In the genomic region with DNA sequence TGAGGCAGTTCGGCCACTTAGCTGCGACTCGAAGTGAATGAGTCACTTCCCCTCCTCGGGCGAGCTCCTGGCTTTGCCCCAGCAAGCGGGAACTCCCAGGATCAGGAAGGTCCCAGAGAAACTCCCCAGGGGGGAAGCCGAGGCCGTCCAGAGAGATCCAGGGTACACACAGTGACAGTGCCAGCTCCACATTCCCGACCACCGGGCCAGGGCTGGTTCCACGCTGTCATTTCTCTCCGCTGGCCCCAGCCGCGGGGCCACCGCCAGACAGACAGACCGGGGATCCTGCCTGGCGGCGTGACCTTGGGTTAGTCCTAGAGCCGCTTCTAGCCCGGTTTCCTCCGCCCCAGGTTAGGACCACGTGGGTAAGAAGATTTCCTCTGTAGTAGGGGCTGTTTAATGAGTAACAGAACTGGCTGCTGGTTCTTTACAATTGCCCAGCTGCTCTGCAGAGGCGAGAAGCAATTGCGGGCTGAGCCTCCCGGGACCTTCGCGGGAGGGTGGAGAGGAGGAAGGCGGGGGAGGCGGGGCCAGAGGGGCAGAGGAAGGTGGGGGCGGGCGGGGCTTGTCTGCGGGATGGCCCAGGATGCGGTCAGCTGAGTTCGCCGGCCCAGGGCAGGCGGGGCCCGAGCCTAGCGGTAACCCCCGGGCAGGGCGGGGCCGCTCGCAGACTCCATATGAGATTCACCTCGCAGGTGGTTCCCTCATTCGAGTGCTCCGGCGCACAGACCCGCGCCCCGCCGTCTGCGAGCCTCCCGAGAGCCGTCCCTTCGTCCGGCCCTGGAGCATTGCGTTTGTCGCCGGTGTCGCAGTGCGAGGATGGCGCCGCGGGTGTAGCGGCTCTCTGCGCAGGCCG, we compare ENCODE assay signal across 8 cellular contexts. TPM values are rescaled to one million over a fixed set of nuclear protein-coding genes. Genes with fewer than 3 reads are reported as not detected.
DNase-seq lines count a peak whose midpoint lies in the region; ATAC-seq and FAIRE-seq lines count a peak whose summit lies in the region.

A gene (plus strand): TSS at position 707 of the 856 bp plus-strand sequence. CDS start 5,519 bp downstream, outside the sequence.

- peak within 1 kb of the TSS; percentile 87 for H3K4me3 Mint-ChIP-seq in activated T-helper 1 cell treated with anti-CD3 and anti-CD28 coated beads, Interleukin-12 subunit alpha, Interleukin-12 subunit beta, Interleukin-2, Interleukin-4 antibody, amounts not matched to agents 30 ng/mL and 10 ng/mL and 1 ng/mL, durations not matched to agents 14 hours and 24 hours and 36 hours
- H3K4me3 Mint-ChIP-seq in naive thymus-derived CD8-positive, alpha-beta T cell, result peak within 1 kb of the TSS; percentile 82 to 98 (median 90)

- H3K36me3 Mint-ChIP-seq in activated T-helper 1 cell treated with anti-CD3 and anti-CD28 coated beads, Interleukin-12 subunit alpha, Interleukin-12 subunit beta, Interleukin-2, Interleukin-4 antibody, amounts not matched to agents 30 ng/mL and 10 ng/mL and 1 ng/mL, durations not matched to agents 14 hours and 24 hours and 36 hours (ENCODE audit: low read depth), result peaks cover 28% of the 10 kb centered on the region
- peaks cover 0 to 35% (median 13%) of the 10 kb centered on the region in 3 donors for H3K36me3 Mint-ChIP-seq in naive thymus-derived CD8-positive, alpha-beta T cell

- FAIRE-seq in HTR-8/SVneo (lab: Jason Lieb, UNC), result peak; percentile 80

- DNase-seq in D341Med (ENCODE audit: low spot score) (peak; percentile 86), HTR-8/SVneo (ENCODE audit: insufficient read length, low spot score) (peak; percentile 75), RPMI7951 (ENCODE audit: low read depth) (peak; percentile 97), fibroblast of gingiva (ENCODE audit: low read depth) (peak; percentile 97)
- DNase-seq in activated T-helper 1 cell treated with anti-CD3 and anti-CD28 coated beads, Interleukin-12 subunit alpha, Interleukin-12 subunit beta, Interleukin-2, Interleukin-4 antibody, amounts not matched to agents 30 ng/mL and 10 ng/mL and 1 ng/mL, durations not matched to agents 14 hours and 24 hours and 36 hours (ENCODE audit: low spot score), result peak; percentile 87
- peak; percentile 76 to 94 (median 86) for DNase-seq in naive thymus-derived CD8-positive, alpha-beta T cell
- DNase-seq in stimulated activated naive CD4-positive, alpha-beta T cell (lab: John Stamatoyannopoulos, UW), result peak; percentile 82 to 90 (median 86)

- H3K4me1 Mint-ChIP-seq in activated T-helper 1 cell treated with anti-CD3 and anti-CD28 coated beads, Interleukin-12 subunit alpha, Interleukin-12 subunit beta, Interleukin-2, Interleukin-4 antibody, amounts not matched to agents 30 ng/mL and 10 ng/mL and 1 ng/mL, durations not matched to agents 14 hours and 24 hours and 36 hours (ENCODE audit: low read depth), result peaks cover 82% of the 10 kb centered on the region
- H3K4me1 Mint-ChIP-seq in naive thymus-derived CD8-positive, alpha-beta T cell, result peaks cover 40 to 90% (median 79%) of the 10 kb centered on the region in 4 donors

- H3K9me3 Mint-ChIP-seq in activated T-helper 1 cell treated with anti-CD3 and anti-CD28 coated beads, Interleukin-12 subunit alpha, Interleukin-12 subunit beta, Interleukin-2, Interleukin-4 antibody, amounts not matched to agents 30 ng/mL and 10 ng/mL and 1 ng/mL, durations not matched to agents 14 hours and 24 hours and 36 hours, result no peaks in the 10 kb centered on the region
- no peaks in the 10 kb centered on the region for H3K9me3 Mint-ChIP-seq in naive thymus-derived CD8-positive, alpha-beta T cell

- peak; percentile 54 for ATAC-seq in GM21381 (IDR thresholded peaks at IDR 0.05; ENCODE audit: unreplicated experiment)
- ATAC-seq in naive thymus-derived CD8-positive, alpha-beta T cell, result peak; percentile 80 to 82

- H3K27ac Mint-ChIP-seq in activated T-helper 1 cell treated with anti-CD3 and anti-CD28 coated beads, Interleukin-12 subunit alpha, Interleukin-12 subunit beta, Interleukin-2, Interleukin-4 antibody, amounts not matched to agents 30 ng/mL and 10 ng/mL and 1 ng/mL, durations not matched to agents 14 hours and 24 hours and 36 hours, result peak within 1 kb of the TSS; percentile 96
- H3K27ac Mint-ChIP-seq in naive thymus-derived CD8-positive, alpha-beta T cell, result peak within 1 kb of the TSS; percentile 81 to 97 (median 94)

- H3K27me3 Mint-ChIP-seq in activated T-helper 1 cell treated with anti-CD3 and anti-CD28 coated beads, Interleukin-12 subunit alpha, Interleukin-12 subunit beta, Interleukin-2, Interleukin-4 antibody, amounts not matched to agents 30 ng/mL and 10 ng/mL and 1 ng/mL, durations not matched to agents 14 hours and 24 hours and 36 hours (ENCODE audit: insufficient read depth), result no peaks in the 10 kb centered on the region
- H3K27me3 Mint-ChIP-seq in naive thymus-derived CD8-positive, alpha-beta T cell, result no peaks in the 10 kb centered on the region

- intact Hi-C loops in activated T-helper 1 cell treated with anti-CD3 and anti-CD28 coated beads, Interleukin-12 subunit alpha, Interleukin-12 subunit beta, Interleukin-2, Interleukin-4 antibody, amounts not matched to agents 30 ng/mL and 10 ng/mL and 1 ng/mL, durations not matched to agents 14 hours and 24 hours and 36 hours (cut with micrococcal nuclease), result loop anchor here (1.0 to 5.0 kb wide), 5 partner anchors 9 to 606 kb away; a partner anchor contains a TSS

- POLR2A ChIA-PET in naive thymus-derived CD8-positive, alpha-beta T cell (lab: Charles Lee), result interaction anchor here (1.0 to 3.9 kb wide), 14 partner anchors 9 to 110 kb away, joined by 3 to 45 read pairs (median 6); a partner anchor contains a TSS

RNA-seq across cellular contexts. Expression of the gene that starts here (rescaled TPM):
- total RNA-seq in RPMI7951 (2014; rRNA removed; shearing (Covaris generic)), result 39.0 and 69.2 TPM in 2 replicates
- total RNA-seq in activated T-helper 1 cell treated with anti-CD3 and anti-CD28 coated beads, Interleukin-12 subunit alpha, Interleukin-12 subunit beta, Interleukin-2, Interleukin-4 antibody, amounts not matched to agents 30 ng/mL and 10 ng/mL and 1 ng/mL, durations not matched to agents 14 hours and 24 hours and 36 hours, result 51.6 and 55.4 TPM in 2 replicates
- 10 to 100 TPM; 37.2 to 38.0 TPM for total RNA-seq in naive thymus-derived CD8-positive, alpha-beta T cell
- 10 to 100 TPM; 67.3 to 68.7 (median 68.6) TPM for polyA plus RNA-seq in naive thymus-derived CD8-positive, alpha-beta T cell

Comparison
In these comparisons a context has a peak if more than half of its experiments do, and no peak if none do; other contexts are left out.
1. Peak in every context shown above with its lines: DNase-seq and ATAC-seq.